Comparison of ENCODE assay signal across 18 cellular contexts in the genomic region with DNA sequence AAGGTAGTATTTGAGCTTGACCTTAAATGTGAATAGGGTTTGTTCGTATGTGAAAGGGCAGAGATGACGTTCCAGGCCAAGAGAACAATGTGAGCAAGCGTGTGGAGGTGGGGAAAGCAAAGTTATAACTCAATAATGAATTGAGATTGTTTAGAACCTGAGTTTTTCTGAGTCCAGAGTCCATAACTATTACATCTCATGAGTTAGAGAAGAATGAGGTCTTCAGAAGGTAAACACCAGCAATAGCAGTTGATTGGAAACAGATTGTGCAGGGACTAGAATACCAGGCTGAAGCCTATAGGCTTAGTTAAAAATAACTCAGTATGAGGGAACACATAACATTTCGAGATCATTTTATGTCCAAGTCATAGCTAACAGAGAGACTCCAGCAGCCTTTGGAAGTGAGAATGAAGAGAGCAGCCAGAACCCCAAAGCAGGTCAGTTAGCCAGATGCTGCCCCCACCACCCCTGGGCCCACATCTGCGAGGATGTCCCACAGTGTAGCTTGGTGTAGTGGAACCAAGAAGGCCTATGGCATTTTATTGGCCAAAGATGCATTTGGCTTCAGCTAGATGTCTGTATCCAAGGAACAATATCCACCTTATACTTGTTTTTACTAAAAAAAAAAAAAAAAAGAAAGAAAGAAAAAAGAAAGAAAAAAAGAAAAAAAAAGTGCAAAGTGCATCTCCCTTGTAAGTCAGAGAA.
DNase-seq lines count a peak whose midpoint lies in the region; TF ChIP-seq lines count a peak whose summit lies in the region.
"Had no signal": no experiment of that assay in that cellular context is flagged by ENCODE, and none has a peak within 500 bp of the region (broad histone marks: within the 10 kb centered on the region; RNA-seq: fewer than 3 reads in every experiment).

No MANE protein-coding gene starts in this region.

- H3K27ac ChIP-seq in hepatocyte, result peak overlapping the region; percentile 96
- peak overlapping the region; percentile 19 to 93 (median 67) for H3K27ac ChIP-seq in stomach
- peak overlapping the region in 2 of 4 donors; percentile 6 to 43 for H3K27ac ChIP-seq in sigmoid colon
- H3K27ac ChIP-seq: BLaER1, left ventricle myocardium inferior, parathyroid adenoma, skin epidermis had no signal

- H4K20me1 ChIP-seq in hepatocyte (ENCODE audit: insufficient read depth, poor library complexity, severe bottlenecking), result no peaks in the 10 kb centered on the region
- H4K20me1 ChIP-seq: BLaER1 had no signal

- peak overlapping the region; percentile 54 for H3K4me2 ChIP-seq in hepatocyte
- H3K4me2 ChIP-seq: BLaER1 had no signal

- 59% methylated on average over 5 of the region's 5 CpGs for WGBS in hepatocyte (ENCODE audit: low lambda C conversion rate, missing lambda C conversion rate)
- WGBS in stomach, 5 donors, result 41 to 61% (median 50%) methylated on average over 5 of the region's 5 CpGs
- 26 to 75% methylated on average over 5 of the region's 5 CpGs for WGBS in sigmoid colon, 2 donors

- no peaks in the 10 kb centered on the region for H3K79me2 ChIP-seq in hepatocyte
- H3K79me2 ChIP-seq: parathyroid adenoma had no signal

- no peaks in the 10 kb centered on the region for H3K36me3 Mint-ChIP-seq in HFFc6 (ENCODE audit: low read depth)
- H3K36me3 Mint-ChIP-seq: activated naive CD4-positive, alpha-beta T cell treated with anti-CD3 and anti-CD28 coated beads, Interleukin-2, amount 10 ng/mL, durations not matched to agents 7 days and 5 days; naive B cell had no signal

- H3K27ac Mint-ChIP-seq in HFFc6, result peak overlapping the region; percentile 89
- H3K27ac Mint-ChIP-seq: activated naive CD4-positive, alpha-beta T cell treated with anti-CD3 and anti-CD28 coated beads, Interleukin-2, amount 10 ng/mL, durations not matched to agents 7 days and 5 days had no signal

- H3K9me3 ChIP-seq in hepatocyte (ENCODE audit: low read depth), result no peaks in the 10 kb centered on the region
- no peaks in the 10 kb centered on the region for H3K9me3 ChIP-seq in stomach
- no peaks in the 10 kb centered on the region for H3K9me3 ChIP-seq in sigmoid colon
- H3K9me3 ChIP-seq: BLaER1, left ventricle myocardium inferior had no signal

- H3K4me1 Mint-ChIP-seq in HFFc6 (ENCODE audit: low read depth), result peaks cover 38% of the 10 kb centered on the region
- H3K4me1 Mint-ChIP-seq: activated naive CD4-positive, alpha-beta T cell treated with anti-CD3 and anti-CD28 coated beads, Interleukin-2, amount 10 ng/mL, durations not matched to agents 7 days and 5 days; naive B cell had no signal

- H3K36me3 ChIP-seq in hepatocyte (replicated peaks; ENCODE audit: insufficient read depth, low read depth) (no peaks in the 10 kb centered on the region), stomach (no peaks in the 10 kb centered on the region), sigmoid colon (no peaks in the 10 kb centered on the region)
- H3K36me3 ChIP-seq: BLaER1, left ventricle myocardium inferior had no signal

- DNase-seq in HFFc6 (peak; percentile 46), astrocyte of the spinal cord (ENCODE audit: low read depth, low spot score) (peak; percentile 45), hepatocyte (ENCODE audit: low spot score) (peak; percentile 44), stomach (no peak), NCI-H526 (lab: John Stamatoyannopoulos, UW) (no peak), kidney tubule cell (ENCODE audit: low spot score) (no peak), sigmoid colon (no peak), germinal center (ENCODE audit: low spot score) (no peak)
- DNase-seq: activated naive CD4-positive, alpha-beta T cell treated with anti-CD3 and anti-CD28 coated beads, Interleukin-2, amount 10 ng/mL, durations not matched to agents 7 days and 5 days; DMS 273 treated with DMSO at 0.1 percent for 48 hours; left ventricle myocardium inferior; naive B cell; NCI-H1092 treated with DMSO at 0.1 percent for 48 hours; NCI-H2107; NCI-H774 had no signal

- no peaks in the 10 kb centered on the region for H3K9me3 Mint-ChIP-seq in HFFc6
- H3K9me3 Mint-ChIP-seq: activated naive CD4-positive, alpha-beta T cell treated with anti-CD3 and anti-CD28 coated beads, Interleukin-2, amount 10 ng/mL, durations not matched to agents 7 days and 5 days had no signal

- no peaks in the 10 kb centered on the region for H3K27me3 ChIP-seq in hepatocyte
- H3K27me3 ChIP-seq in stomach, result no peaks in the 10 kb centered on the region
- no peaks in the 10 kb centered on the region for H3K27me3 ChIP-seq in sigmoid colon
- H3K27me3 ChIP-seq: BLaER1 had no signal

- H3K4me1 ChIP-seq in hepatocyte (ENCODE audit: insufficient read depth) (peaks cover 30% of the 10 kb centered on the region), stomach (peaks cover 0 to 34% (median 21%) of the 10 kb centered on the region in 4 donors), sigmoid colon (peaks cover 0 to 28% (median 5%) of the 10 kb centered on the region in 4 donors)
- H3K4me1 ChIP-seq: BLaER1, left ventricle myocardium inferior, parathyroid adenoma had no signal

- no peak for TF ChIP-seq POLR2A in stomach (IDR thresholded peaks at IDR 0.05)
- TF ChIP-seq POLR2A in sigmoid colon (IDR thresholded peaks at IDR 0.05), result no peak

- TF ChIP-seq CTCF in HFFc6 (IDR thresholded peaks at IDR 0.05) (no peak), astrocyte of the spinal cord (IDR thresholded peaks at IDR 0.05; ENCODE audit: low read depth, low read length) (no peak), hepatocyte (IDR thresholded peaks at IDR 0.05; ENCODE audit: poor library complexity) (no peak), stomach (IDR thresholded peaks at IDR 0.05) (no peak), sigmoid colon (IDR thresholded peaks at IDR 0.05) (no peak)

- in situ Hi-C loops in astrocyte of the spinal cord (cut with HindIII; ENCODE audit: low sequenced_read_pairs), result no loop called here

- H3K4me3 ChIP-seq in astrocyte of the spinal cord (ENCODE audit: low read depth, low read length) (no peak overlapping the region), hepatocyte (no peak overlapping the region), stomach (no peak overlapping the region), sigmoid colon (no peak overlapping the region)
- H3K4me3 ChIP-seq: BLaER1, left ventricle myocardium inferior, skin epidermis had no signal

- H3K27me3 Mint-ChIP-seq in HFFc6 (ENCODE audit: insufficient read depth), result no peaks in the 10 kb centered on the region
- H3K27me3 Mint-ChIP-seq: activated naive CD4-positive, alpha-beta T cell treated with anti-CD3 and anti-CD28 coated beads, Interleukin-2, amount 10 ng/mL, durations not matched to agents 7 days and 5 days had no signal

- H2AFZ ChIP-seq in hepatocyte, result no peak overlapping the region
- H2AFZ ChIP-seq: parathyroid adenoma had no signal

- H3K4me3 Mint-ChIP-seq in HFFc6, result peak overlapping the region; percentile 63
- H3K4me3 Mint-ChIP-seq: activated naive CD4-positive, alpha-beta T cell treated with anti-CD3 and anti-CD28 coated beads, Interleukin-2, amount 10 ng/mL, durations not matched to agents 7 days and 5 days; naive B cell had no signal

- no peaks in the 10 kb centered on the region for H3K9me2 ChIP-seq in hepatocyte (replicated peaks; ENCODE audit: insufficient read depth)

- intact Hi-C loops in stomach (cut with DNase I; ENCODE audit: low total_unique reads), result no loop called here
- intact Hi-C loops in sigmoid colon (cut with DNase I), result no loop called here

- TF ChIP-seq EP300 in stomach (IDR thresholded peaks at IDR 0.05) (no peak), sigmoid colon (IDR thresholded peaks at IDR 0.05) (no peak)

Comparison
In these comparisons a context has a peak if more than half of its experiments do, and no peak if none do; other contexts are left out.
1. DNase-seq: peak in HFFc6 (single experiment), astrocyte of the spinal cord (single experiment) and hepatocyte (single experiment); none in stomach (single experiment), NCI-H526 (0 of 2), kidney tubule cell (single experiment), sigmoid colon (single experiment) and germinal center (single experiment).